ENCODE assay signal across 8 cellular contexts in genomic region chr5:150560401-150561191, GRCh38. TPM values are rescaled to one million over a fixed set of nuclear protein-coding genes. Genes with fewer than 3 reads are reported as not detected.
DNase-seq lines count a peak whose midpoint lies in the region; FAIRE-seq lines count a peak whose summit lies in the region.

No MANE protein-coding gene starts in this region.

- no peaks in the 10 kb centered on the region for H3K79me2 ChIP-seq in GM23248 (ENCODE audit: insufficient read depth)
- H3K79me2 ChIP-seq in trophoblast cell (ENCODE audit: control insufficient read depth, insufficient read depth, low read length, poor library complexity): no peaks in the 10 kb centered on the region

- H3K4me1 ChIP-seq in GM23248 (ENCODE audit: insufficient read depth) (peaks cover 19% of the 10 kb centered on the region), SJSA1 (replicated peaks) (peaks cover 8% of the 10 kb centered on the region; the same call in 1 of the 2 replicates), trophoblast cell (ENCODE audit: control insufficient read depth in 1 of 2, insufficient read depth in 2 of 2, low read length in 2 of 2) (peaks cover 7 to 9% of the 10 kb centered on the region in 2 experiments)

- H3K9me3 ChIP-seq in GM23248 (ENCODE audit: low read depth): no peaks in the 10 kb centered on the region
- no peaks in the 10 kb centered on the region for H3K9me3 ChIP-seq in SJSA1 (replicated peaks)
- H3K9me3 ChIP-seq in trophoblast cell (ENCODE audit: insufficient read depth, low read depth, low read length): no peaks in the 10 kb centered on the region

- H2AFZ ChIP-seq in GM23248: no peak overlapping the region
- H2AFZ ChIP-seq in trophoblast cell (ENCODE audit: insufficient read depth, low read length, poor library complexity): no peak overlapping the region

- H4K91ac ChIP-seq in trophoblast cell (ENCODE audit: low read depth, low read length): no peak overlapping the region

- H3K14ac ChIP-seq in trophoblast cell (ENCODE audit: low read length): no peak overlapping the region

- H3K36me3 ChIP-seq in GM23248 (ENCODE audit: low read depth) (peaks cover 11% of the 10 kb centered on the region), SJSA1 (peaks cover 14% of the 10 kb centered on the region), trophoblast cell (ENCODE audit: control insufficient read depth in 1 of 2, insufficient read depth in 2 of 2, low read length in 2 of 2) (peaks cover 18 to 33% of the 10 kb centered on the region in 2 experiments)

- no peak overlapping the region for H2BK5ac ChIP-seq in trophoblast cell (ENCODE audit: low read depth, low read length, poor library complexity)

- no peak overlapping the region for H3K23ac ChIP-seq in trophoblast cell (ENCODE audit: low read length)

- H3K9me2 ChIP-seq in GM23248 (ENCODE audit: insufficient read depth): no peaks in the 10 kb centered on the region

- H3K4ac ChIP-seq in trophoblast cell (ENCODE audit: low read depth, low read length): no peak overlapping the region

- no peak overlapping the region for H4K8ac ChIP-seq in trophoblast cell (ENCODE audit: low read depth, low read length)

- no peak overlapping the region for H3K4me2 ChIP-seq in GM23248 (ENCODE audit: unreplicated experiment)
- H3K4me2 ChIP-seq in trophoblast cell (ENCODE audit: low read length): no peak overlapping the region

- no peak overlapping the region for H3K4me3 ChIP-seq in GM23248
- no peak overlapping the region for H3K4me3 ChIP-seq in SJSA1
- H3K4me3 ChIP-seq in trophoblast cell (ENCODE audit: low read depth, low read length): no peak overlapping the region

- no peak for FAIRE-seq in urothelium cell line (lab: Jason Lieb, UNC)

- no peak overlapping the region for H2BK120ac ChIP-seq in trophoblast cell (ENCODE audit: insufficient read depth, low read length, poor library complexity)

- peak overlapping the region; percentile 34 for H3K9ac ChIP-seq in GM23248
- H3K9ac ChIP-seq in trophoblast cell (ENCODE audit: low read length): no peak overlapping the region

- H2BK12ac ChIP-seq in trophoblast cell (ENCODE audit: low read length): no peak overlapping the region

- in situ Hi-C loops in GM23248 (cut with MboI): loop anchor here (10.0 kb wide), 1 partner anchor 284 kb away; the partner anchor contains the start of gene IRGM

- H4K20me1 ChIP-seq in GM23248 (ENCODE audit: insufficient read depth): no peaks in the 10 kb centered on the region

- 13 to 18% methylated on average over 11 of the region's 11 CpGs for WGBS in GM23248 (ENCODE audit: low coverage in 1 of 2, low lambda C conversion rate in 2 of 2, missing lambda C conversion rate in 2 of 2), 2 experiments
- WGBS in trophoblast cell (ENCODE audit: extremely low coverage, insufficient coverage, insufficient read length): no CpG with 5 or more reads among the region's 11 CpGs

- no peak overlapping the region for H3K18ac ChIP-seq in trophoblast cell (ENCODE audit: low read length)

- H4K12ac ChIP-seq in trophoblast cell (ENCODE audit: low read depth, low read length): no peak overlapping the region

- no peak overlapping the region for H2AK5ac ChIP-seq in trophoblast cell (ENCODE audit: low read length)

- DNase-seq in ELF-1 (ENCODE audit: low read depth, low spot score): peak; percentile 71
- peak; percentile 84 for DNase-seq in GM23248
- DNase-seq in M059J (ENCODE audit: low read depth): peak; percentile 82
- DNase-seq in SJSA1 (ENCODE audit: low read depth in 1 of 2, low spot score in 2 of 2): peak; percentile 80 to 95
- peak; percentile 49 to 73 (median 60) for DNase-seq in activated naive CD4-positive, alpha-beta T cell (lab: John Stamatoyannopoulos, UW)
- peak; percentile 87 for DNase-seq in glomerular endothelial cell (ENCODE audit: extremely low read depth, low read depth, low spot score)
- DNase-seq in trophoblast cell: peak; percentile 85 to 98
- peak; percentile 80 for DNase-seq in urothelium cell line (ENCODE audit: low spot score)

- no peaks in the 10 kb centered on the region for H3K27me3 ChIP-seq in GM23248 (replicated peaks; ENCODE audit: insufficient read depth)
- H3K27me3 ChIP-seq in SJSA1 (replicated peaks): no peaks in the 10 kb centered on the region
- H3K27me3 ChIP-seq in trophoblast cell (ENCODE audit: insufficient read depth, low read length): no peaks in the 10 kb centered on the region

- H3K79me1 ChIP-seq in trophoblast cell (ENCODE audit: low read length): peaks cover 11% of the 10 kb centered on the region

- H3K27ac ChIP-seq in GM23248: peak overlapping the region; percentile 44
- no peak overlapping the region for H3K27ac ChIP-seq in SJSA1
- no peak overlapping the region for H3K27ac ChIP-seq in trophoblast cell (ENCODE audit: low read depth, low read length)

- H3F3A ChIP-seq in GM23248 (ENCODE audit: insufficient read depth): peaks cover 50% of the 10 kb centered on the region

RNA-seq across cellular contexts. Expression of gene NDST1, which starts 52.7 kb away (rescaled TPM):
- 129 and 159 TPM in 2 replicates for total RNA-seq in GM23248 (2014; rRNA removed; shearing (Covaris generic))
- polyA plus RNA-seq in GM23248 (2016; fragmentation: Nextera tagmentation; extraction: Ambion mirVana): 39.1 and 41.3 TPM in 2 replicates
- total RNA-seq in M059J (2014; rRNA removed; shearing (Covaris generic)): 24.3 and 44.2 TPM in 2 replicates
- 65.0 and 87.8 TPM in 2 replicates for total RNA-seq in SJSA1 (2014; rRNA removed; shearing (Covaris generic))
- total RNA-seq in glomerular endothelial cell: 335 and 423 TPM in 2 replicates
- polyA plus RNA-seq in trophoblast cell (2013): 98.1 and 98.9 TPM in 2 replicates
